ENCODE assay signal across 19 cellular contexts in the genomic region with DNA sequence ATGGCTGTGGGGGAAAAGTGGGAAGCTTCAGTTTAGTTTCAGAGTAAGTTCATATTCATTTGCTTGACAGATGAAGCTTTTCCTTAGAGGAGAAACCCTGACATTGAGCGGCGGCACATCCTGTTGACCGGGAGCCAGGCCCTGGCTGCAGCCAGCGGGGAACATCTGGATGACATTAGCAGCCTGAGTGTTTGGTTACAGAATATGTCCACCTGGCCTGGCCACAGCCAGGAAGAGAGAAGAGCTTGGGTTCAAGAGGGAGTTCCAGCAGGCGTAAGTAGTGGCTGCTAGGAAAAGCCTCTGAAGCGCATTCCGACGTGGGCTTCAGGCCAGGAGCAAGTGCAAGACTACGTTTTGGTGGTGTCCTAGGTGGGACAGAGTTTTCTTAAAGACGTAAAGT.
A peak's percentile ranks its signal among the peaks of the same experiment; 100 is the strongest.
DNase-seq lines count a peak whose midpoint lies in the region; ATAC-seq and TF ChIP-seq lines count a peak whose summit lies in the region.
"Had no signal": no experiment of that assay in that cellular context is flagged by ENCODE, and none has a peak within 500 bp of the region (broad histone marks: within the 10 kb centered on the region; RNA-seq: fewer than 3 reads in every experiment).

No MANE protein-coding gene starts in this region.

- H3K27ac ChIP-seq in hepatocyte (no peak overlapping the region), A673 (ENCODE audit: low read depth, low read length, poor library complexity, severe bottlenecking) (no peak overlapping the region)
- H3K27ac ChIP-seq: A549, Peyer's patch had no signal

- no peaks in the 10 kb centered on the region for H3K79me2 ChIP-seq in hepatocyte

- no peaks in the 10 kb centered on the region for H3K36me3 Mint-ChIP-seq in activated CD4-positive, alpha-beta memory T cell treated with anti-CD3 and anti-CD28 coated beads for 36 hours

- H3K4me3 ChIP-seq in hepatocyte (no peak overlapping the region), A673 (ENCODE audit: low read depth, low read length, poor library complexity, severe bottlenecking) (no peak overlapping the region)
- H3K4me3 ChIP-seq: A549, GM12878, Peyer's patch had no signal

- no TSS peak for BruUV-seq in A673 (replicated peaks; lab: Mats Ljungman, UMichigan)

- H3K9me3 ChIP-seq in hepatocyte (ENCODE audit: low read depth) (no peaks in the 10 kb centered on the region), A673 (ENCODE audit: low read depth, low read length, poor library complexity, severe bottlenecking) (no peaks in the 10 kb centered on the region)
- H3K9me3 ChIP-seq: A549, Caco-2, Peyer's patch had no signal

- H3K36me3 ChIP-seq in hepatocyte (replicated peaks; ENCODE audit: insufficient read depth, low read depth) = no peaks in the 10 kb centered on the region
- no peaks in the 10 kb centered on the region for H3K36me3 ChIP-seq in A673 (ENCODE audit: insufficient read depth, low read length, poor library complexity, severe bottlenecking)
- H3K36me3 ChIP-seq: Peyer's patch had no signal

- H3K27me3 Mint-ChIP-seq in activated CD4-positive, alpha-beta memory T cell treated with anti-CD3 and anti-CD28 coated beads for 36 hours = no peaks in the 10 kb centered on the region

- ATAC-seq in sciatic nerve = peak; percentile 93
- ATAC-seq: A549, GM12878 had no signal

- no peaks in the 10 kb centered on the region for H3K27me3 ChIP-seq in hepatocyte
- no peaks in the 10 kb centered on the region for H3K27me3 ChIP-seq in A673 (replicated peaks; ENCODE audit: insufficient read depth, low read depth, low read length, poor library complexity)
- H3K27me3 ChIP-seq: Peyer's patch had no signal

- H3K4me1 ChIP-seq in hepatocyte (ENCODE audit: insufficient read depth) (peaks cover 5% of the 10 kb centered on the region), A673 (ENCODE audit: insufficient read depth, low read length, poor library complexity, severe bottlenecking) (no peaks in the 10 kb centered on the region)
- H3K4me1 ChIP-seq: A549, Peyer's patch had no signal

- no peak for TF ChIP-seq CTCF in hepatocyte (IDR thresholded peaks at IDR 0.05; ENCODE audit: poor library complexity)
- TF ChIP-seq CTCF in A673 (conservative IDR thresholded peaks at IDR 0.05; ENCODE audit: low read depth, low read length) = no peak

- H4K20me1 ChIP-seq in hepatocyte (ENCODE audit: insufficient read depth, poor library complexity, severe bottlenecking) = no peaks in the 10 kb centered on the region

- CTCF ChIA-PET in activated CD4-positive, alpha-beta memory T cell treated with anti-CD3 and anti-CD28 coated beads for 36 hours (lab: Charles Lee) = no interaction called here
- CTCF ChIA-PET in A673 (lab: Charles Lee) = no interaction called here

- no peaks in the 10 kb centered on the region for H3K9me3 Mint-ChIP-seq in activated CD4-positive, alpha-beta memory T cell treated with anti-CD3 and anti-CD28 coated beads for 36 hours
- H3K9me3 Mint-ChIP-seq: H9 had no signal

- intact Hi-C loops in sciatic nerve (cut with DNase I) = no loop called here
- intact Hi-C loops in activated CD4-positive, alpha-beta memory T cell treated with anti-CD3 and anti-CD28 coated beads for 36 hours (cut with micrococcal nuclease) = no loop called here
- intact Hi-C loops in A673 (cut with micrococcal nuclease; ENCODE audit: unreplicated experiment) = no loop called here

- H3K27ac Mint-ChIP-seq in activated CD4-positive, alpha-beta memory T cell treated with anti-CD3 and anti-CD28 coated beads for 36 hours = no peak overlapping the region

- 62% methylated on average over 10 of the region's 10 CpGs for WGBS in hepatocyte (ENCODE audit: low lambda C conversion rate, missing lambda C conversion rate)

- no peak overlapping the region for H3K4me3 Mint-ChIP-seq in activated CD4-positive, alpha-beta memory T cell treated with anti-CD3 and anti-CD28 coated beads for 36 hours
- H3K4me3 Mint-ChIP-seq: H9 had no signal

- no peak overlapping the region for H3K4me2 ChIP-seq in hepatocyte
- H3K4me2 ChIP-seq: A549 had no signal

- POLR2A ChIA-PET in activated CD4-positive, alpha-beta memory T cell treated with anti-CD3 and anti-CD28 coated beads for 36 hours (lab: Charles Lee) = no interaction called here
- POLR2A ChIA-PET in A673 (lab: Charles Lee; ENCODE audit: low non-redundant PET) = no interaction called here

- no peaks in the 10 kb centered on the region for H3K9me2 ChIP-seq in hepatocyte (replicated peaks; ENCODE audit: insufficient read depth)

- DNase-seq in NCI-H524 (lab: John Stamatoyannopoulos, UW) (peak; percentile 7 to 38), NCI-H524 treated with DMSO at 0.1 percent for 48 hours (lab: John Stamatoyannopoulos, UW) (no peak), hepatocyte (ENCODE audit: low spot score) (peak; percentile 41), sciatic nerve (ENCODE audit: low spot score) (peak; percentile 83), 8988T (no peak), A673 (ENCODE audit: low spot score) (no peak)
- no peak for DNase-seq in activated CD4-positive, alpha-beta memory T cell treated with anti-CD3 and anti-CD28 coated beads for 36 hours
- DNase-seq: AML-193, Caco-2, H9, IMR-90, MV-4-11, NCI-H1436, NCI-H748 treated with DMSO at 0.1 percent for 48 hours, Peyer's patch, SHP77 treated with DMSO at 0.1 percent for 48 hours had no signal

- no peak overlapping the region for H2AFZ ChIP-seq in hepatocyte

- no peaks in the 10 kb centered on the region for H3K4me1 Mint-ChIP-seq in activated CD4-positive, alpha-beta memory T cell treated with anti-CD3 and anti-CD28 coated beads for 36 hours (ENCODE audit: low read depth)

TF ChIP-seq in PFSK-1, 5 proteins besides CTCF, POLR2A, EP300 and RAD21:
- TF ChIP-seq, protein P1, sequence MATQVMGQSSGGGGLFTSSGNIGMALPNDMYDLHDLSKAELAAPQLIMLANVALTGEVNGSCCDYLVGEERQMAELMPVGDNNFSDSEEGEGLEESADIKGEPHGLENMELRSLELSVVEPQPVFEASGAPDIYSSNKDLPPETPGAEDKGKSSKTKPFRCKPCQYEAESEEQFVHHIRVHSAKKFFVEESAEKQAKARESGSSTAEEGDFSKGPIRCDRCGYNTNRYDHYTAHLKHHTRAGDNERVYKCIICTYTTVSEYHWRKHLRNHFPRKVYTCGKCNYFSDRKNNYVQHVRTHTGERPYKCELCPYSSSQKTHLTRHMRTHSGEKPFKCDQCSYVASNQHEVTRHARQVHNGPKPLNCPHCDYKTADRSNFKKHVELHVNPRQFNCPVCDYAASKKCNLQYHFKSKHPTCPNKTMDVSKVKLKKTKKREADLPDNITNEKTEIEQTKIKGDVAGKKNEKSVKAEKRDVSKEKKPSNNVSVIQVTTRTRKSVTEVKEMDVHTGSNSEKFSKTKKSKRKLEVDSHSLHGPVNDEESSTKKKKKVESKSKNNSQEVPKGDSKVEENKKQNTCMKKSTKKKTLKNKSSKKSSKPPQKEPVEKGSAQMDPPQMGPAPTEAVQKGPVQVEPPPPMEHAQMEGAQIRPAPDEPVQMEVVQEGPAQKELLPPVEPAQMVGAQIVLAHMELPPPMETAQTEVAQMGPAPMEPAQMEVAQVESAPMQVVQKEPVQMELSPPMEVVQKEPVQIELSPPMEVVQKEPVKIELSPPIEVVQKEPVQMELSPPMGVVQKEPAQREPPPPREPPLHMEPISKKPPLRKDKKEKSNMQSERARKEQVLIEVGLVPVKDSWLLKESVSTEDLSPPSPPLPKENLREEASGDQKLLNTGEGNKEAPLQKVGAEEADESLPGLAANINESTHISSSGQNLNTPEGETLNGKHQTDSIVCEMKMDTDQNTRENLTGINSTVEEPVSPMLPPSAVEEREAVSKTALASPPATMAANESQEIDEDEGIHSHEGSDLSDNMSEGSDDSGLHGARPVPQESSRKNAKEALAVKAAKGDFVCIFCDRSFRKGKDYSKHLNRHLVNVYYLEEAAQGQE (IDR thresholded peaks at IDR 0.05; ENCODE audit: insufficient read depth in 1 of 2, low read depth in 2 of 2, low read length in 2 of 2) = no peak
- peak; percentile 85 for TF ChIP-seq FOXP2 (optimal IDR thresholded peaks at IDR 0.05; ENCODE audit: borderline replicate concordance, extremely low read depth, extremely low read length, insufficient read depth)
- no peak for TF ChIP-seq SIN3A (IDR thresholded peaks at IDR 0.05; ENCODE audit: borderline replicate concordance, insufficient read depth, low read length)
- TF ChIP-seq POLR2AphosphoS5 (IDR thresholded peaks at IDR 0.05; ENCODE audit: low read depth, low read length) = peak; percentile 49; the same call in 1 of the 2 replicates
- TF ChIP-seq TAF1 (IDR thresholded peaks at IDR 0.05; ENCODE audit: borderline replicate concordance, insufficient read depth, low read length) = no peak

Comparison
In these comparisons a context has a peak if more than half of its experiments do, and no peak if none do; other contexts are left out.
1. DNase-seq: peak in NCI-H524 (2 of 2), hepatocyte (single experiment) and sciatic nerve (single experiment); none in NCI-H524 treated with DMSO at 0.1 percent for 48 hours (single experiment), 8988T (single experiment), activated CD4-positive, alpha-beta memory T cell treated with anti-CD3 and anti-CD28 coated beads for 36 hours (single experiment) and A673 (single experiment).